Comparison of ENCODE assay signal across 8 cellular contexts in genomic region chr11:124865902-124866851, GRCh38. TPM values are rescaled to one million over a fixed set of nuclear protein-coding genes. Genes with fewer than 3 reads are reported as not detected.
DNase-seq lines count a peak whose midpoint lies in the region; ATAC-seq, FAIRE-seq and TF ChIP-seq lines count a peak whose summit lies in the region.

No MANE protein-coding gene starts in this region.

- H3K4me2 ChIP-seq in H1 (ENCODE audit: insufficient read depth in 1 of 2, low read depth in 2 of 2, low read length in 2 of 2), result peak overlapping the region; percentile 67 to 85

- H4K91ac ChIP-seq in H1 (replicated peaks; ENCODE audit: insufficient read length, low read length), result no peak overlapping the region

- WGBS in H1 (ENCODE audit: extremely low coverage in 1 of 2, insufficient coverage in 1 of 2, insufficient read length in 1 of 2, insufficient replicate concordance in 2 of 2, low coverage in 1 of 2, low lambda C conversion rate in 2 of 2, missing lambda C conversion rate in 1 of 2), 2 experiments, result 4% methylated on average over 59 of the region's 62 CpGs; no CpG with 5 or more reads in 1 of the 2 experiments

- no peaks in the 10 kb centered on the region for H3K79me2 ChIP-seq in H1 (ENCODE audit: control insufficient read depth in 1 of 2, insufficient read depth in 2 of 2, low read length in 2 of 2)

- H3K4me1 Mint-ChIP-seq in activated CD4-positive, alpha-beta memory T cell treated with anti-CD3 and anti-CD28 coated beads, Interleukin-2, amount 10 ng/mL, durations not matched to agents 7 days and 5 days, result peaks cover 20% of the 10 kb centered on the region

- H2BK15ac ChIP-seq in H1 (ENCODE audit: low read length), result no peak overlapping the region

- H3K79me1 ChIP-seq in H1 (ENCODE audit: low read depth, low read length), result no peaks in the 10 kb centered on the region

- H3K56ac ChIP-seq in H1 (replicated peaks; ENCODE audit: insufficient read length, low read depth, low read length), result no peak overlapping the region

- H3K27me3 Mint-ChIP-seq in activated CD4-positive, alpha-beta memory T cell treated with anti-CD3 and anti-CD28 coated beads, Interleukin-2, amount 10 ng/mL, durations not matched to agents 7 days and 5 days, result peaks cover 93% of the 10 kb centered on the region

- H3K27ac ChIP-seq in HUES6 (ENCODE audit: low read depth, low read length) (no peak overlapping the region), H1 (ENCODE audit: low read depth, low read length) (no peak overlapping the region), thoracic aorta (no peak overlapping the region)

- H3K4me3 ChIP-seq in GM12865 (ENCODE audit: low read depth, low read length) (no peak overlapping the region), HUES6 (ENCODE audit: low read depth, low read length) (peak overlapping the region; percentile 50), H1 (ENCODE audit: extremely low read depth in 1 of 4, insufficient read depth in 2 of 4, low read depth in 3 of 4, low read length in 4 of 4) (peak overlapping the region; percentile 17 to 50 (median 24); a peak in 6 of 8 replicates), mucosa of descending colon (no peak overlapping the region), thoracic aorta (peak overlapping the region; percentile 62)

- peak overlapping the region; percentile 75; the same call in 1 of the 2 replicates for H4K8ac ChIP-seq in H1 (ENCODE audit: extremely low read depth, insufficient read depth, low read length)

- POLR2A ChIA-PET in activated CD4-positive, alpha-beta memory T cell treated with anti-CD3 and anti-CD28 coated beads, Interleukin-2, amount 10 ng/mL, durations not matched to agents 7 days and 5 days (lab: Charles Lee), result interaction anchor here (1.6 kb wide), 1 partner anchor 10 kb away, joined by 7 read pairs; no protein-coding TSS in a partner anchor
- POLR2A ChIA-PET in H1 (lab: Charles Lee; ENCODE audit: partially characterized antibody), result interaction anchor here (0.9 to 2.5 kb wide), 5 partner anchors 10 to 193 kb away, joined by 3 to 6 read pairs (median 3); partner anchors contain the start of genes SIAE and SPA17

- H3K9me3 ChIP-seq in HUES6 (ENCODE audit: control insufficient read depth, insufficient read depth, low read depth, low read length) (no peaks in the 10 kb centered on the region), H1 (ENCODE audit: insufficient read depth in 2 of 2, low read depth in 1 of 2, low read length in 1 of 2) (no peaks in the 10 kb centered on the region), mucosa of descending colon (no peaks in the 10 kb centered on the region), thoracic aorta (no peaks in the 10 kb centered on the region)

- peaks cover 19 to 36% of the 10 kb centered on the region in 2 experiments for H4K20me1 ChIP-seq in H1 (replicated peaks in 1 of 2; ENCODE audit: control insufficient read depth in 1 of 2, insufficient read depth in 2 of 2, low read length in 2 of 2)

- ATAC-seq in mucosa of descending colon (peak; percentile 62), thoracic aorta (ENCODE audit: insufficient number of reproducible peaks, low FRiP score, low read depth) (no peak), GM18517 (IDR thresholded peaks at IDR 0.05; ENCODE audit: unreplicated experiment) (no peak), GM18870 (IDR thresholded peaks at IDR 0.05; ENCODE audit: unreplicated experiment) (no peak)

- peak; percentile 59 for TF ChIP-seq CTCF in GM12865 (IDR thresholded peaks at IDR 0.05; ENCODE audit: insufficient read depth, low read depth, low read length, missing control alignments)
- peak; percentile 70 to 77 (median 75) for TF ChIP-seq CTCF in H1 (IDR thresholded peaks at IDR 0.05; ENCODE audit: control extremely low read depth in 1 of 3, insufficient read depth in 1 of 3, low read depth in 1 of 3, low read length in 3 of 3)
- TF ChIP-seq CTCF in mucosa of descending colon (IDR thresholded peaks at IDR 0.05), result peak; percentile 68
- TF ChIP-seq CTCF in thoracic aorta (IDR thresholded peaks at IDR 0.05), result peak; percentile 68

- no peak for FAIRE-seq in H1 (lab: Jason Lieb, UNC)

- H3K23ac ChIP-seq in H1 (ENCODE audit: insufficient read length), result no peak overlapping the region

- H3K36me3 Mint-ChIP-seq in activated CD4-positive, alpha-beta memory T cell treated with anti-CD3 and anti-CD28 coated beads, Interleukin-2, amount 10 ng/mL, durations not matched to agents 7 days and 5 days (ENCODE audit: low read depth), result no peaks in the 10 kb centered on the region

- no peak overlapping the region for H2BK120ac ChIP-seq in H1 (replicated peaks; ENCODE audit: low read depth, low read length)

- H2AFZ ChIP-seq in H1 (ENCODE audit: low read length), result no peak overlapping the region

- H3K36me3 ChIP-seq in HUES6 (ENCODE audit: control insufficient read depth, insufficient read depth, low read length) (no peaks in the 10 kb centered on the region), H1 (ENCODE audit: control insufficient read depth in 2 of 4, insufficient read depth in 4 of 4, low read length in 3 of 4) (peaks cover 0 to 4% (median 0%) of the 10 kb centered on the region in 4 experiments; a peak in 1 of 8 replicates), mucosa of descending colon (ENCODE audit: low read depth) (no peaks in the 10 kb centered on the region), thoracic aorta (no peaks in the 10 kb centered on the region)

- CTCF ChIA-PET in activated CD4-positive, alpha-beta memory T cell treated with anti-CD3 and anti-CD28 coated beads, Interleukin-2, amount 10 ng/mL, durations not matched to agents 7 days and 5 days (lab: Charles Lee), result interaction anchor here (0.6 to 2.5 kb wide), 20 partner anchors 9 to 274 kb away, joined by 3 to 20 read pairs (median 4); no protein-coding TSS in a partner anchor
- CTCF ChIA-PET in H1 (lab: Charles Lee; ENCODE audit: partially characterized antibody), result interaction anchor here (0.6 to 3.3 kb wide), 70 partner anchors 9 to 576 kb away, joined by 3 to 108 read pairs (median 5); partner anchors contain the start of genes CCDC15, ESAM, MSANTD2 and NRGN

- no peak for TF ChIP-seq EP300 in H1 (IDR thresholded peaks at IDR 0.05; ENCODE audit: borderline replicate concordance in 1 of 2, low read depth in 2 of 2, low read length in 2 of 2)

- DNase-seq in GM12865 (ENCODE audit: low read depth), result peak; percentile 19
- DNase-seq in activated CD4-positive, alpha-beta memory T cell treated with anti-CD3 and anti-CD28 coated beads, Interleukin-2, amount 10 ng/mL, durations not matched to agents 7 days and 5 days, result peak; percentile 54
- DNase-seq in H1 (ENCODE audit: low read depth in 1 of 2, low spot score in 2 of 2), result peak in 1 of 2 experiments; percentile 89
- DNase-seq in mucosa of descending colon, result peak in 2 of 3 donors; percentile 62 to 64
- DNase-seq in thoracic aorta (ENCODE audit: low spot score), result no peak

- H3K9ac ChIP-seq in HUES6 (ENCODE audit: low read length) (no peak overlapping the region), H1 (replicated peaks in 1 of 4; ENCODE audit: extremely low read depth in 1 of 4, low read depth in 3 of 4, low read length in 3 of 4) (no peak overlapping the region)

- no peak overlapping the region for H3K18ac ChIP-seq in H1 (ENCODE audit: extremely low read depth, low read length)

- TF ChIP-seq POLR2A in H1 (IDR thresholded peaks at IDR 0.05; ENCODE audit: control extremely low read depth in 1 of 2, low read depth in 2 of 2, low read length in 2 of 2), result no peak

- H2AK5ac ChIP-seq in H1 (ENCODE audit: low read depth, low read length), result no peak overlapping the region

- H3K27me3 ChIP-seq in HUES6 (ENCODE audit: control insufficient read depth, insufficient read depth, low read length) (peaks cover 100% of the 10 kb centered on the region), H1 (replicated peaks in 1 of 4; ENCODE audit: control insufficient read depth in 3 of 4, extremely low read depth in 1 of 4, insufficient read depth in 3 of 4, low read length in 3 of 4) (peaks cover 96 to 100% (median 100%) of the 10 kb centered on the region in 4 experiments), thoracic aorta (replicated peaks; ENCODE audit: insufficient read depth) (peaks cover 22% of the 10 kb centered on the region)

- no peak overlapping the region for H3K14ac ChIP-seq in H1 (ENCODE audit: insufficient read length)

- no peak overlapping the region for H4K5ac ChIP-seq in H1 (ENCODE audit: insufficient read length, low read depth, low read length)

- H2BK20ac ChIP-seq in H1 (ENCODE audit: low read length), result no peak overlapping the region

- peaks cover 4% of the 10 kb centered on the region; the same call in 1 of the 2 replicates for H3K23me2 ChIP-seq in H1 (ENCODE audit: low read depth, low read length)

- H3K4ac ChIP-seq in H1 (replicated peaks; ENCODE audit: insufficient read length, low read depth, low read length), result no peak overlapping the region

- H2BK12ac ChIP-seq in H1 (ENCODE audit: low read depth, low read length), result no peak overlapping the region

- no peak overlapping the region for H2BK5ac ChIP-seq in H1 (ENCODE audit: low read depth, low read length)

- TF ChIP-seq RAD21 in H1 (IDR thresholded peaks at IDR 0.05 in 1 of 2, conservative IDR thresholded peaks at IDR 0.05 in 1 of 2; ENCODE audit: low read depth in 2 of 2, low read length in 2 of 2), result peak; percentile 44 to 58

- no peak overlapping the region for H3K4me3 Mint-ChIP-seq in activated CD4-positive, alpha-beta memory T cell treated with anti-CD3 and anti-CD28 coated beads, Interleukin-2, amount 10 ng/mL, durations not matched to agents 7 days and 5 days

- H3K4me1 ChIP-seq in HUES6 (ENCODE audit: control insufficient read depth, insufficient read depth, low read length), result peaks cover 31% of the 10 kb centered on the region
- peaks cover 0 to 23% (median 16%) of the 10 kb centered on the region in 4 experiments; a peak in 6 of 7 replicates for H3K4me1 ChIP-seq in H1 (replicated peaks in 1 of 4; ENCODE audit: control insufficient read depth in 3 of 4, insufficient read depth in 4 of 4, low read length in 3 of 4)
- H3K4me1 ChIP-seq in mucosa of descending colon (ENCODE audit: low read depth), result peaks cover 17% of the 10 kb centered on the region
- peaks cover 27 to 37% of the 10 kb centered on the region in 2 donors for H3K4me1 ChIP-seq in thoracic aorta (ENCODE audit: control insufficient read depth in 1 of 2, low read depth in 2 of 2)

- H3K27ac Mint-ChIP-seq in activated CD4-positive, alpha-beta memory T cell treated with anti-CD3 and anti-CD28 coated beads, Interleukin-2, amount 10 ng/mL, durations not matched to agents 7 days and 5 days, result no peak overlapping the region

- intact Hi-C loops in mucosa of descending colon (cut with DNase I, micrococcal nuclease), result no loop called here

- H3K9me3 Mint-ChIP-seq in activated CD4-positive, alpha-beta memory T cell treated with anti-CD3 and anti-CD28 coated beads, Interleukin-2, amount 10 ng/mL, durations not matched to agents 7 days and 5 days, result no peaks in the 10 kb centered on the region

RNA-seq across cellular contexts. Expression of gene ROBO3, which starts 0.9 kb away (rescaled TPM):
- 1 to 10 TPM; 7.9 to 8.5 TPM for total RNA-seq in activated CD4-positive, alpha-beta memory T cell treated with anti-CD3 and anti-CD28 coated beads, Interleukin-2, amount 10 ng/mL, durations not matched to agents 7 days and 5 days
- 7.8 and 12.1 TPM in 2 replicates for total RNA-seq in H1 (2021; fragmentation: NEBNext Ultra II Directional; extraction: Animal tissue kit (Norgen Biotek cat#: 25700))
- polyA plus RNA-seq in H1 (2011; rRNA removed), result 24.6 and 42.1 TPM in 2 replicates
- polyA plus RNA-seq in H1 (2011; cell fraction: cytosol; rRNA removed), result 29.6 TPM
- polyA plus RNA-seq in H1 (2011; cell fraction: nucleus; rRNA removed), result 136 TPM
- polyA plus RNA-seq in H1 (2012, experiment 1 of 2), result 11.8 to 25.7 TPM (median 17.2 TPM) in 4 replicates
- polyA plus RNA-seq in H1 (2012, experiment 2 of 2), result 11.5 TPM
- polyA plus RNA-seq in H1 (2013, experiment 1 of 2), result 20.1 TPM
- 18.8 TPM for polyA plus RNA-seq in H1 (2013, experiment 2 of 2)
- polyA minus RNA-seq in H1 (2011; rRNA and poly(A)+ RNA removed), result 6.2 and 7.0 TPM in 2 replicates
- polyA minus RNA-seq in H1 (2011; cell fraction: cytosol; rRNA and poly(A)+ RNA removed), result 4.0 TPM
- polyA minus RNA-seq in H1 (2011; cell fraction: nucleus; rRNA and poly(A)+ RNA removed), result 15.6 TPM
- total RNA-seq in mucosa of descending colon (10 to 100 TPM in 1 of 3 donors, 1 to 10 TPM in 2; 4.0 to 10.3 (median 8.5) TPM), thoracic aorta (10 to 100 TPM in 1 of 2 donors, 1 to 10 TPM in 1; 5.5 to 13.7 TPM)

RNA-seq across cellular contexts. Expression of gene ROBO4, which starts 31.5 kb away (rescaled TPM):
- total RNA-seq in activated CD4-positive, alpha-beta memory T cell treated with anti-CD3 and anti-CD28 coated beads, Interleukin-2, amount 10 ng/mL, durations not matched to agents 7 days and 5 days, result not detected
- not detected in 2 replicates for total RNA-seq in H1 (2021; fragmentation: NEBNext Ultra II Directional; extraction: Animal tissue kit (Norgen Biotek cat#: 25700))
- polyA plus RNA-seq in H1 (2011; rRNA removed), result 0.03 TPM in 1 of 2 replicates, not detected in the other
- not detected for polyA plus RNA-seq in H1 (2011; cell fraction: cytosol; rRNA removed)
- not detected for polyA plus RNA-seq in H1 (2011; cell fraction: nucleus; rRNA removed)
- polyA plus RNA-seq in H1 (2012, experiment 1 of 2), result 0.06 TPM in 1 of 4 replicates, not detected in the others
- polyA plus RNA-seq in H1 (2012, experiment 2 of 2), result 0.07 TPM
- not detected for polyA plus RNA-seq in H1 (2013, experiment 1 of 2)
- polyA plus RNA-seq in H1 (2013, experiment 2 of 2), result not detected
- polyA minus RNA-seq in H1 (2011; rRNA and poly(A)+ RNA removed), result not detected in 2 replicates
- not detected for polyA minus RNA-seq in H1 (2011; cell fraction: cytosol; rRNA and poly(A)+ RNA removed)
- polyA minus RNA-seq in H1 (2011; cell fraction: nucleus; rRNA and poly(A)+ RNA removed), result not detected
- total RNA-seq in mucosa of descending colon (1 to 10 TPM; 4.8 to 8.4 (median 7.9) TPM), thoracic aorta (10 to 100 TPM in 1 of 2 donors, 1 to 10 TPM in 1; 8.5 to 18.8 TPM)

RNA-seq across cellular contexts. Expression of gene HEPN1, which starts 52.9 kb away (rescaled TPM):
- total RNA-seq in activated CD4-positive, alpha-beta memory T cell treated with anti-CD3 and anti-CD28 coated beads, Interleukin-2, amount 10 ng/mL, durations not matched to agents 7 days and 5 days, result not detected
- not detected in 2 replicates for total RNA-seq in H1 (2021; fragmentation: NEBNext Ultra II Directional; extraction: Animal tissue kit (Norgen Biotek cat#: 25700))
- polyA plus RNA-seq in H1 (2011; rRNA removed), result not detected in 2 replicates
- not detected for polyA plus RNA-seq in H1 (2011; cell fraction: cytosol; rRNA removed)
- 0.07 TPM for polyA plus RNA-seq in H1 (2011; cell fraction: nucleus; rRNA removed)
- not detected in 4 replicates for polyA plus RNA-seq in H1 (2012, experiment 1 of 2)
- polyA plus RNA-seq in H1 (2012, experiment 2 of 2), result not detected
- not detected for polyA plus RNA-seq in H1 (2013, experiment 1 of 2)
- polyA plus RNA-seq in H1 (2013, experiment 2 of 2), result not detected
- 0.16 TPM in 1 of 2 replicates, not detected in the other for polyA minus RNA-seq in H1 (2011; rRNA and poly(A)+ RNA removed)
- polyA minus RNA-seq in H1 (2011; cell fraction: cytosol; rRNA and poly(A)+ RNA removed), result not detected
- not detected for polyA minus RNA-seq in H1 (2011; cell fraction: nucleus; rRNA and poly(A)+ RNA removed)
- total RNA-seq in mucosa of descending colon (not detected), thoracic aorta (under 1 TPM in 1 of 2 donors, not detected in 1; 0.41 TPM)

Comparison
In these comparisons a context has a peak if more than half of its experiments do, and no peak if none do; other contexts are left out.
1. H3K4me3 ChIP-seq: peak in HUES6 (single experiment), H1 (4 of 4) and thoracic aorta (single experiment); none in GM12865 (single experiment) and mucosa of descending colon (single experiment).
2. Peak in every context shown above with its lines, with median percentiles within 50 percentile points of each other: CTCF ChIP-seq.